29 cellular contexts compared by ENCODE assay signal in genomic region chr1:147235822-147236221, GRCh38.
"Had no signal": no experiment of that assay in that cellular context is flagged by ENCODE, and none has a peak within 500 bp of the region (broad histone marks: within the 10 kb centered on the region; RNA-seq: fewer than 3 reads in every experiment).

No MANE protein-coding gene starts in this region.

- H3K27me3 ChIP-seq: adrenal gland, breast epithelium had no signal

- H3K4me3 ChIP-seq: adrenal gland, breast epithelium, SK-N-MC had no signal

- H3K9me3 ChIP-seq: adrenal gland, breast epithelium had no signal

- H3K27ac ChIP-seq: adrenal gland, breast epithelium, SK-N-MC, WERI-Rb-1 had no signal

- DNase-seq: activated CD4-positive, alpha-beta T cell treated with anti-CD3 and anti-CD28 coated beads for 4 hours; activated CD8-positive, alpha-beta memory T cell treated with anti-CD3 and anti-CD28 coated beads, Interleukin-2, amount 50 U/mL, for 4 hours; activated CD8-positive, alpha-beta T cell treated with anti-CD3 and anti-CD28 coated beads for 36 hours; activated gamma-delta T cell treated with Interleukin-2 at 50 U/mL for 16 hours; activated naive CD4-positive, alpha-beta T cell treated with anti-CD3 and anti-CD28 coated beads, Interleukin-2, amount 10 ng/mL, durations not matched to agents 7 days and 5 days; activated naive CD8-positive, alpha-beta T cell treated with anti-CD3 and anti-CD28 coated beads, Interleukin-2, amount 10 ng/mL, durations not matched to agents 7 days and 5 days; activated T-cell treated with anti-CD3 and anti-CD28 coated beads, Interleukin-2, amount 50 U/mL, for 72 hours; adrenal gland; anterior cingulate cortex; IMR-90; Kasumi-1; KBM-7; NCI-H1105 treated with DMSO at 0.1 percent for 48 hours; NCI-H1436 treated with DMSO at 0.1 percent for 48 hours; NCI-H187 treated with DMSO at 0.1 percent for 48 hours; NCI-H2081 treated with DMSO at 0.1 percent for 48 hours; NCI-H2171; NCI-H2227 treated with DMSO at 0.1 percent for 48 hours; NCI-H526; NCI-H774; NK-92 treated with Interleukin-12 subunit alpha and Interleukin-12 subunit beta, amount 100 ng/mL, for 24 hours; OCI-M1; RPMI8226; T-helper 1 cell; WERI-Rb-1 had no signal

- ATAC-seq: activated CD8-positive, alpha-beta T cell treated with anti-CD3 and anti-CD28 coated beads for 36 hours; activated T-cell treated with anti-CD3 and anti-CD28 coated beads, Interleukin-2, amount 50 U/mL, for 72 hours; Panc1; Right ventricle myocardium inferior had no signal

- H3K36me3 ChIP-seq: adrenal gland, breast epithelium, WERI-Rb-1 had no signal

- H3K4me1 ChIP-seq: adrenal gland, breast epithelium had no signal
